8 cellular contexts compared by ENCODE assay signal in genomic region chr1:181117648-181118449, GRCh38. TPM values are rescaled to one million over a fixed set of nuclear protein-coding genes. Genes with fewer than 3 reads are reported as not detected.
A peak's percentile ranks its signal among the peaks of the same experiment; 100 is the strongest.
DNase-seq lines count a peak whose midpoint lies in the region; ATAC-seq and TF ChIP-seq lines count a peak whose summit lies in the region.

No MANE protein-coding gene starts in this region.

- peaks cover 3% of the 10 kb centered on the region for H3K9me3 Mint-ChIP-seq in nephron progenitor cell
- H3K9me3 Mint-ChIP-seq in activated CD8-positive, alpha-beta T cell treated with anti-CD3 and anti-CD28 coated beads for 36 hours: no peaks in the 10 kb centered on the region

- no peaks in the 10 kb centered on the region for H3K9me3 ChIP-seq in breast epithelium

- H3K27me3 Mint-ChIP-seq in nephron progenitor cell (ENCODE audit: low read depth, poor library complexity): peaks cover 6% of the 10 kb centered on the region
- H3K27me3 Mint-ChIP-seq in activated CD8-positive, alpha-beta T cell treated with anti-CD3 and anti-CD28 coated beads for 36 hours: no peaks in the 10 kb centered on the region

- ATAC-seq in activated CD8-positive, alpha-beta T cell treated with anti-CD3 and anti-CD28 coated beads for 36 hours: no peak
- no peak for ATAC-seq in GM21786 (IDR thresholded peaks at IDR 0.05; ENCODE audit: unreplicated experiment)

- CTCF ChIA-PET in activated CD8-positive, alpha-beta T cell treated with anti-CD3 and anti-CD28 coated beads for 36 hours (lab: Charles Lee): interaction anchor here (0.6 to 2.3 kb wide), 4 partner anchors 10 to 80 kb away, joined by 3 to 8 read pairs (median 4); no protein-coding TSS in a partner anchor

- POLR2A ChIA-PET in activated CD8-positive, alpha-beta T cell treated with anti-CD3 and anti-CD28 coated beads for 36 hours (lab: Charles Lee): interaction anchor here (0.6 to 1.2 kb wide), 5 partner anchors 9 to 31 kb away, joined by 3 to 5 read pairs (median 3); no protein-coding TSS in a partner anchor

- DNase-seq in DMS53 (lab: John Stamatoyannopoulos, UW): peak; percentile 93
- peak; percentile 67 for DNase-seq in NCI-H1092 treated with DMSO at 0.1 percent for 48 hours (lab: John Stamatoyannopoulos, UW)
- DNase-seq in breast epithelium (ENCODE audit: low spot score in 2 of 2): peak; percentile 66 to 72
- no peak for DNase-seq in nephron progenitor cell
- DNase-seq in activated CD8-positive, alpha-beta T cell treated with anti-CD3 and anti-CD28 coated beads for 36 hours: no peak
- DNase-seq in glomerular visceral epithelial cell (ENCODE audit: extremely low spot score): no peak
- no peak for DNase-seq in SKM-1 (lab: John Stamatoyannopoulos, UW; ENCODE audit: unreplicated experiment)

- H3K4me1 Mint-ChIP-seq in nephron progenitor cell: peaks cover 70% of the 10 kb centered on the region
- peaks cover 2% of the 10 kb centered on the region for H3K4me1 Mint-ChIP-seq in activated CD8-positive, alpha-beta T cell treated with anti-CD3 and anti-CD28 coated beads for 36 hours (ENCODE audit: low read depth)

- TF ChIP-seq POLR2A in breast epithelium (IDR thresholded peaks at IDR 0.05): no peak

- TF ChIP-seq CTCF in breast epithelium (IDR thresholded peaks at IDR 0.05) (no peak), nephron progenitor cell (IDR thresholded peaks at IDR 0.05) (no peak)
- no peak for TF ChIP-seq CTCF in activated CD8-positive, alpha-beta T cell treated with anti-CD3 and anti-CD28 coated beads for 36 hours (IDR thresholded peaks at IDR 0.05)

- H3K27ac ChIP-seq in breast epithelium: peak overlapping the region; percentile 89 to 91

- intact Hi-C loops in breast epithelium (cut with DNase I; ENCODE audit: low total_unique reads): no loop called here
- intact Hi-C loops in activated CD8-positive, alpha-beta T cell treated with anti-CD3 and anti-CD28 coated beads for 36 hours (cut with micrococcal nuclease): no loop called here

- peaks cover 6 to 14% of the 10 kb centered on the region in 2 donors for H3K4me1 ChIP-seq in breast epithelium

- no peaks in the 10 kb centered on the region for H3K27me3 ChIP-seq in breast epithelium

- no peak overlapping the region for H3K4me3 ChIP-seq in breast epithelium

- peak overlapping the region; percentile 56 for H3K4me3 Mint-ChIP-seq in nephron progenitor cell
- no peak overlapping the region for H3K4me3 Mint-ChIP-seq in activated CD8-positive, alpha-beta T cell treated with anti-CD3 and anti-CD28 coated beads for 36 hours

- H3K36me3 ChIP-seq in breast epithelium: no peaks in the 10 kb centered on the region

- H3K27ac Mint-ChIP-seq in nephron progenitor cell: peak overlapping the region; percentile 90
- no peak overlapping the region for H3K27ac Mint-ChIP-seq in activated CD8-positive, alpha-beta T cell treated with anti-CD3 and anti-CD28 coated beads for 36 hours

- no peaks in the 10 kb centered on the region for H3K36me3 Mint-ChIP-seq in nephron progenitor cell (ENCODE audit: low read depth)
- H3K36me3 Mint-ChIP-seq in activated CD8-positive, alpha-beta T cell treated with anti-CD3 and anti-CD28 coated beads for 36 hours (ENCODE audit: low read depth): no peaks in the 10 kb centered on the region

RNA-seq across cellular contexts. Expression of gene IER5, which starts 29.3 kb away (rescaled TPM):
- total RNA-seq in breast epithelium: 10 to 100 TPM in 2 of 3 donors, 1 to 10 TPM in 1; 6.9 to 19.7 (median 18.1) TPM
- 10 to 100 TPM; 39.8 to 41.3 TPM for total RNA-seq in activated CD8-positive, alpha-beta T cell treated with anti-CD3 and anti-CD28 coated beads for 36 hours

Comparison
In these comparisons a context has a peak if more than half of its experiments do, and no peak if none do; other contexts are left out.
1. DNase-seq: peak in DMS53 (single experiment), NCI-H1092 treated with DMSO at 0.1 percent for 48 hours (single experiment) and breast epithelium (2 of 2); none in nephron progenitor cell (single experiment), activated CD8-positive, alpha-beta T cell treated with anti-CD3 and anti-CD28 coated beads for 36 hours (single experiment), glomerular visceral epithelial cell (single experiment) and SKM-1 (single experiment).